19 cellular contexts compared by ENCODE assay signal in genomic region chr3:172716476-172716875, GRCh38.
DNase-seq lines count a peak whose midpoint lies in the region; ATAC-seq and TF ChIP-seq lines count a peak whose summit lies in the region.
"Had no signal": no experiment of that assay in that cellular context is flagged by ENCODE, and none has a peak within 500 bp of the region (broad histone marks: within the 10 kb centered on the region; RNA-seq: fewer than 3 reads in every experiment).

No MANE protein-coding gene starts in this region.

- no peak for ATAC-seq in HG02588 (IDR thresholded peaks at IDR 0.05; ENCODE audit: unreplicated experiment)
- ATAC-seq in GM21367 (IDR thresholded peaks at IDR 0.05; ENCODE audit: unreplicated experiment): no peak
- ATAC-seq: activated naive CD8-positive, alpha-beta T cell treated with anti-CD3 and anti-CD28 coated beads, Interleukin-2, amount 50 U/mL, for 24 hours; activated T-helper 17 cell treated with anti-CD3 and anti-CD28 coated beads, Interleukin-2, amount 50 U/mL, for 72 hours; left colon had no signal

- no peak for TF ChIP-seq CTCF in NB4 (IDR thresholded peaks at IDR 0.05; ENCODE audit: low read depth, low read length)

- no peak overlapping the region for H3K4me3 ChIP-seq in NB4 (ENCODE audit: low read depth, low read length)

- TF ChIP-seq POLR2A in NB4 (IDR thresholded peaks at IDR 0.05; ENCODE audit: extremely low read depth, insufficient read length): no peak

- DNase-seq in GDM1 (lab: John Stamatoyannopoulos, UW) (peak; percentile 66), NB4 (ENCODE audit: low read depth) (peak; percentile 81), astrocyte of the hippocampus (ENCODE audit: low read depth, low spot score) (peak; percentile 71), midbrain (lab: John Stamatoyannopoulos, UW) (peak; percentile 20), NCI-H187 treated with DMSO at 0.1 percent for 48 hours (lab: John Stamatoyannopoulos, UW) (no peak)
- DNase-seq in activated CD4-positive, CD25-positive, alpha-beta regulatory T cell treated with anti-CD3 and anti-CD28 coated beads, Interleukin-2, amount 50 U/mL, for 72 hours: no peak
- DNase-seq: activated CD4-positive, CD25-positive, alpha-beta regulatory T cell; activated naive CD8-positive, alpha-beta T cell treated with anti-CD3 and anti-CD28 coated beads, Interleukin-2, amount 50 U/mL, for 24 hours; COR-L47; EL; left colon; NCI-H1048; NCI-H2171; NCI-H774; RPMI8226; small intestine had no signal

Comparison
In these comparisons a context has a peak if more than half of its experiments do, and no peak if none do; other contexts are left out.
1. DNase-seq: peak in GDM1 (single experiment), NB4 (single experiment), astrocyte of the hippocampus (single experiment) and midbrain (single experiment); none in activated CD4-positive, CD25-positive, alpha-beta regulatory T cell treated with anti-CD3 and anti-CD28 coated beads, Interleukin-2, amount 50 U/mL, for 72 hours (single experiment) and NCI-H187 treated with DMSO at 0.1 percent for 48 hours (single experiment).